ENCODE assay signal across 15 cellular contexts in the genomic region with DNA sequence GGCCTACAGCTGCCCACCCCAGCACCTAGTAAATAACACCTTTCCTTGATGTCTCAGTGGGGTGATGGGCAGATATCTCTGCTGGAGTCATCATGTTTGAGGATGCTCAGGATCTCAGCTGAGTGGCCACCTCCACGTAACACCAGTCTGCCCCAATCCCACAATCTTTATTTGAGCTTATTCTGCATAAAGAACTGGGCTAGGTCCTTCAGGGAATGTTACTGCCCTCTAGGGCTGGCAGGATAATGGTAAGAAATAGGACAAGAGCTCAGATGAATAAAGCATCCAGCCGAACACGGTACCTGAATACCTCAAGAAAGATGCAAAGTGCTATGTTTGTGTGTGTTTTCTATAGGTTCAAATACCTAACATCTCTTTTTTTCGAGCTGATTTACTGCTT. TPM values are rescaled to one million over a fixed set of nuclear protein-coding genes. Genes with fewer than 3 reads are reported as not detected.
DNase-seq lines count a peak whose midpoint lies in the region; TF ChIP-seq lines count a peak whose summit lies in the region.
"Had no signal": no experiment of that assay in that cellular context is flagged by ENCODE, and none has a peak within 500 bp of the region (broad histone marks: within the 10 kb centered on the region; RNA-seq: fewer than 3 reads in every experiment).

No MANE protein-coding gene starts in this region.

- H3K36me3 ChIP-seq in BE2C, result no peaks in the 10 kb centered on the region
- no peaks in the 10 kb centered on the region for H3K36me3 ChIP-seq in sigmoid colon
- H3K36me3 ChIP-seq: thyroid gland had no signal

- 87 to 88% methylated on average over 4 of the region's 4 CpGs for WGBS in sigmoid colon, 2 donors

- intact Hi-C loops in sigmoid colon (cut with DNase I), result loop anchor here (5.0 kb wide), 1 partner anchor 87 kb away; no protein-coding TSS in a partner anchor
- intact Hi-C loops in posterior cingulate gyrus (cut with DNase I), result no loop called here

- H3K4me1 ChIP-seq in BE2C, result peaks cover 42% of the 10 kb centered on the region
- peaks cover 0 to 62% (median 43%) of the 10 kb centered on the region in 4 donors for H3K4me1 ChIP-seq in sigmoid colon

- no peak for TF ChIP-seq POLR2A in sigmoid colon (IDR thresholded peaks at IDR 0.05)

- H3K9me3 ChIP-seq in BE2C (no peaks in the 10 kb centered on the region), sigmoid colon (no peaks in the 10 kb centered on the region)
- H3K9me3 ChIP-seq: thyroid gland had no signal

- H3K27me3 ChIP-seq in BE2C, result no peaks in the 10 kb centered on the region
- no peaks in the 10 kb centered on the region for H3K27me3 ChIP-seq in sigmoid colon
- H3K27me3 ChIP-seq: thyroid gland had no signal

- peak; percentile 43 for TF ChIP-seq CTCF in BE2C (IDR thresholded peaks at IDR 0.05; ENCODE audit: low read depth, low read length)
- no peak for TF ChIP-seq CTCF in coronary artery (IDR thresholded peaks at IDR 0.05)
- no peak for TF ChIP-seq CTCF in sigmoid colon (IDR thresholded peaks at IDR 0.05)

- DNase-seq in BE2C (no peak), NCI-H69 (lab: John Stamatoyannopoulos, UW) (peak; percentile 33), coronary artery (ENCODE audit: low spot score) (no peak), sigmoid colon (no peak), posterior cingulate gyrus (no peak), NCI-H128 (lab: John Stamatoyannopoulos, UW; ENCODE audit: unreplicated experiment) (no peak)
- DNase-seq in stimulated activated naive CD4-positive, alpha-beta T cell (lab: John Stamatoyannopoulos, UW), result no peak
- DNase-seq: foreskin melanocyte; mesenchymal stem cell; naive B cell; stimulated activated CD4-positive, alpha-beta T cell treated with anti-CD3 and anti-CD28 coated beads, Interleukin-1b, Interleukin-23, amount 100 ng/mL, for 48 hours had no signal

- TF ChIP-seq EP300 in sigmoid colon (IDR thresholded peaks at IDR 0.05), result no peak

- H3K27ac ChIP-seq in coronary artery (peak overlapping the region; percentile 38 to 60), sigmoid colon (peak overlapping the region; percentile 42 to 59 (median 52))
- H3K27ac ChIP-seq: RWPE1, thyroid gland had no signal

- H3K4me3 ChIP-seq in BE2C (ENCODE audit: low read depth, low read length), result no peak overlapping the region
- no peak overlapping the region for H3K4me3 ChIP-seq in coronary artery
- H3K4me3 ChIP-seq in sigmoid colon, result no peak overlapping the region
- H3K4me3 ChIP-seq: thyroid gland had no signal

RNA-seq across cellular contexts. Expression of a gene that starts 33.7 kb away (rescaled TPM):
- polyA plus RNA-seq in BE2C (2012; ENCODE audit: insufficient read depth, insufficient read length, low read depth), result not detected
- under 1 TPM in 2 of 4 donors, not detected in 2; 0.33 to 0.83 TPM for total RNA-seq in sigmoid colon
- polyA plus RNA-seq in sigmoid colon, result under 1 TPM in 1 of 3 donors, not detected in 2; 0.50 TPM
- total RNA-seq: NCI-H460, sciatic nerve had no signal
